In genomic region chr14:39231751-39232553, GRCh38 we compare ENCODE assay signal across 8 cellular contexts. TPM values are rescaled to one million over a fixed set of nuclear protein-coding genes. Genes with fewer than 3 reads are reported as not detected.
DNase-seq lines count a peak whose midpoint lies in the region; ATAC-seq, FAIRE-seq and TF ChIP-seq lines count a peak whose summit lies in the region.
"Not testable (repeated sequence)": the region's sequence is repeated elsewhere in the genome, so short reads cannot be mapped to it uniquely, and the experiment has no call there.

No MANE protein-coding gene starts in this region.

- H3K9ac ChIP-seq in NT2/D1 (ENCODE audit: insufficient read length, low read depth), result not testable (repeated sequence)

- DNase-seq in Ammon's horn (ENCODE audit: low spot score) (peak; percentile 36), GM18507 (ENCODE audit: extremely low spot score, insufficient read length, low read depth) (peak; percentile 17), H4 (ENCODE audit: low spot score) (peak; percentile 37), NT2/D1 (ENCODE audit: low read depth, low spot score) (peak; percentile 3), activated T-cell treated with anti-CD3 and anti-CD28 coated beads for 1 hour (ENCODE audit: low read depth) (peak; percentile 11), fibroblast of pulmonary artery (ENCODE audit: low read depth) (peak; percentile 79)
- DNase-seq in naive thymus-derived CD8-positive, alpha-beta T cell, result peak in 6 of 10 donors; percentile 6 to 63 (median 30)

- H3K4me3 Mint-ChIP-seq in naive thymus-derived CD8-positive, alpha-beta T cell, result not testable (repeated sequence)

- ATAC-seq in HG03565 (IDR thresholded peaks at IDR 0.05; ENCODE audit: unreplicated experiment), result peak; percentile 75
- peak; percentile 27 to 37 for ATAC-seq in naive thymus-derived CD8-positive, alpha-beta T cell

- not testable (repeated sequence) for H3K36me3 ChIP-seq in NT2/D1 (ENCODE audit: insufficient read depth, insufficient read length, low read length)

- H3K4me3 ChIP-seq in NT2/D1 (ENCODE audit: insufficient read length, low read depth); fibroblast of pulmonary artery (replicated peaks; ENCODE audit: low read depth, low read length): not testable (repeated sequence)

- not testable (repeated sequence) for H3K9me3 Mint-ChIP-seq in naive thymus-derived CD8-positive, alpha-beta T cell

- peak; percentile 20 for TF ChIP-seq CTCF in fibroblast of pulmonary artery (IDR thresholded peaks at IDR 0.05; ENCODE audit: low read length, missing control alignments)

- POLR2A ChIA-PET in naive thymus-derived CD8-positive, alpha-beta T cell (lab: Charles Lee), result interaction anchor here (0.9 to 1.7 kb wide), 2 partner anchors 35 to 200 kb away, joined by 3 to 4 read pairs; partner anchors contain the start of gene FBXO33

- H3K4me1 Mint-ChIP-seq in naive thymus-derived CD8-positive, alpha-beta T cell, result peaks cover 14 to 45% (median 33%) of the 10 kb centered on the region in 4 donors

- not testable (repeated sequence) for H3K4me1 ChIP-seq in NT2/D1 (ENCODE audit: insufficient read depth, insufficient read length)

- not testable (repeated sequence) for H3K27me3 ChIP-seq in NT2/D1 (ENCODE audit: insufficient read depth, insufficient read length)

- H3K9me3 ChIP-seq in NT2/D1 (ENCODE audit: insufficient read depth, low read length), result not testable (repeated sequence)

- not testable (repeated sequence) for H3K27me3 Mint-ChIP-seq in naive thymus-derived CD8-positive, alpha-beta T cell

- H3K36me3 Mint-ChIP-seq in naive thymus-derived CD8-positive, alpha-beta T cell, result not testable (repeated sequence)

- peak; percentile 82 for FAIRE-seq in GM18507 (lab: Jason Lieb, UNC)

- peak overlapping the region in 6 of 10 donors; percentile 15 to 81 (median 32) for H3K27ac Mint-ChIP-seq in naive thymus-derived CD8-positive, alpha-beta T cell

RNA-seq across cellular contexts. Expression of gene MIA2, which starts 1.8 kb away (rescaled TPM):
- 13.5 and 16.4 TPM in 2 replicates for total RNA-seq in H4 (2014; rRNA removed; shearing (Covaris generic))
- total RNA-seq in naive thymus-derived CD8-positive, alpha-beta T cell, result 10 to 100 TPM; 26.0 to 26.1 TPM
- polyA plus RNA-seq in naive thymus-derived CD8-positive, alpha-beta T cell, result 10 to 100 TPM; 21.5 to 23.1 (median 22.4) TPM

RNA-seq across cellular contexts. Expression of gene PNN, which starts 56.9 kb away (rescaled TPM):
- total RNA-seq in H4 (2014; rRNA removed; shearing (Covaris generic)), result 17.2 and 23.1 TPM in 2 replicates
- total RNA-seq in naive thymus-derived CD8-positive, alpha-beta T cell, result 100 to 1,000 TPM; 114 to 116 TPM
- 10 to 100 TPM; 15.4 to 24.2 (median 18.9) TPM for polyA plus RNA-seq in naive thymus-derived CD8-positive, alpha-beta T cell

Comparison
In these comparisons a context has a peak if more than half of its experiments do, and no peak if none do; other contexts are left out.
1. DNase-seq: peak in every context shown above with its lines; median percentile 79 in fibroblast of pulmonary artery; 37 in H4; 36 in Ammon's horn; 30 in naive thymus-derived CD8-positive, alpha-beta T cell; 17 in GM18507; 11 in activated T-cell treated with anti-CD3 and anti-CD28 coated beads for 1 hour; 3 in NT2/D1.